ENCODE assay signal across 18 cellular contexts in genomic region chr11:121497176-121497995, GRCh38. TPM values are rescaled to one million over a fixed set of nuclear protein-coding genes. Genes with fewer than 3 reads are reported as not detected.
DNase-seq lines count a peak whose midpoint lies in the region; ATAC-seq and TF ChIP-seq lines count a peak whose summit lies in the region.
"Had no signal": no experiment of that assay in that cellular context is flagged by ENCODE, and none has a peak within 500 bp of the region (broad histone marks: within the 10 kb centered on the region; RNA-seq: fewer than 3 reads in every experiment).

No MANE protein-coding gene starts in this region.

- H3K4me3 ChIP-seq in CD4-positive, CD25-positive, alpha-beta regulatory T cell (ENCODE audit: low read depth, low read length), result no peak overlapping the region
- H3K4me3 ChIP-seq in GM23338 (no peak overlapping the region), lower lobe of right lung (no peak overlapping the region)
- H3K4me3 ChIP-seq: cardiac muscle cell, SJSA1, testis had no signal

- H2AFZ ChIP-seq in GM23338, result no peak overlapping the region

- no peak for DNase-seq in CD4-positive, CD25-positive, alpha-beta regulatory T cell
- peak; percentile 28 for DNase-seq in GM23338 (ENCODE audit: low spot score)
- no peak for DNase-seq in T-helper 17 cell
- no peak for DNase-seq in lower lobe of right lung
- no peak for DNase-seq in NCI-H2196 treated with DMSO at 0.1 percent for 48 hours (lab: John Stamatoyannopoulos, UW; ENCODE audit: unreplicated experiment)
- no peak for DNase-seq in NCI-H748 (lab: John Stamatoyannopoulos, UW; ENCODE audit: unreplicated experiment)
- DNase-seq in NCI-H1417 (lab: John Stamatoyannopoulos, UW), result no peak
- DNase-seq: activated CD8-positive, alpha-beta memory T cell treated with anti-CD3 and anti-CD28 coated beads, Interleukin-2, amount 10 ng/mL, durations not matched to agents 7 days and 5 days; Kasumi-1; NCI-H1048; NCI-H748 treated with DMSO at 0.1 percent for 48 hours; nucleus accumbens; testis had no signal

- no peaks in the 10 kb centered on the region for H3K27me3 Mint-ChIP-seq in CD4-positive, CD25-positive, alpha-beta regulatory T cell
- H3K27me3 Mint-ChIP-seq in GM23338 (ENCODE audit: insufficient read depth, low read depth, poor library complexity), result peaks cover 1% of the 10 kb centered on the region
- H3K27me3 Mint-ChIP-seq in T-helper 17 cell, result no peaks in the 10 kb centered on the region
- H3K27me3 Mint-ChIP-seq: activated CD8-positive, alpha-beta memory T cell treated with anti-CD3 and anti-CD28 coated beads, Interleukin-2, amount 10 ng/mL, durations not matched to agents 7 days and 5 days had no signal

- peaks cover 80% of the 10 kb centered on the region for H3K36me3 ChIP-seq in CD4-positive, CD25-positive, alpha-beta regulatory T cell (ENCODE audit: control insufficient read depth, insufficient read depth, low read length)
- H3K36me3 ChIP-seq in GM23338 (ENCODE audit: insufficient read depth), result peaks cover 25% of the 10 kb centered on the region
- H3K36me3 ChIP-seq in lower lobe of right lung, result peaks cover 11% of the 10 kb centered on the region
- H3K36me3 ChIP-seq: cardiac muscle cell, SJSA1 had no signal

- H3K9me3 ChIP-seq in CD4-positive, CD25-positive, alpha-beta regulatory T cell (ENCODE audit: control insufficient read depth in 2 of 2, low read length in 2 of 2), result no peaks in the 10 kb centered on the region
- H3K9me3 ChIP-seq in T-helper 17 cell (ENCODE audit: control insufficient read depth, low read length, poor library complexity, severe bottlenecking) (no peaks in the 10 kb centered on the region), lower lobe of right lung (no peaks in the 10 kb centered on the region)
- H3K9me3 ChIP-seq: SJSA1, testis had no signal

- H3K4me1 ChIP-seq in CD4-positive, CD25-positive, alpha-beta regulatory T cell (ENCODE audit: control insufficient read depth, insufficient read depth, low read length, poor library complexity, severe bottlenecking), result peaks cover 19% of the 10 kb centered on the region
- peaks cover 15% of the 10 kb centered on the region for H3K4me1 ChIP-seq in GM23338 (ENCODE audit: insufficient read depth)
- peaks cover 13% of the 10 kb centered on the region for H3K4me1 ChIP-seq in lower lobe of right lung
- H3K4me1 ChIP-seq: SJSA1 had no signal

- H3K4me3 Mint-ChIP-seq in CD4-positive, CD25-positive, alpha-beta regulatory T cell, result peak overlapping the region in 1 of 4 donors; percentile 57
- H3K4me3 Mint-ChIP-seq in GM23338 (no peak overlapping the region), T-helper 17 cell (no peak overlapping the region)
- H3K4me3 Mint-ChIP-seq: activated CD8-positive, alpha-beta memory T cell treated with anti-CD3 and anti-CD28 coated beads, Interleukin-2, amount 10 ng/mL, durations not matched to agents 7 days and 5 days had no signal

- 0 out of 2 replicates have a peak, but pooled peaks cover 11% of the 10 kb centered on the region for H3K9me2 ChIP-seq in GM23338 (ENCODE audit: insufficient read depth)

- intact Hi-C loops in lower lobe of right lung (cut with DNase I), result no loop called here

- H3K4me1 Mint-ChIP-seq in CD4-positive, CD25-positive, alpha-beta regulatory T cell, result peaks cover 18 to 71% (median 42%) of the 10 kb centered on the region in 4 donors
- peaks cover 27% of the 10 kb centered on the region for H3K4me1 Mint-ChIP-seq in GM23338
- peaks cover 35% of the 10 kb centered on the region for H3K4me1 Mint-ChIP-seq in T-helper 17 cell

- no peaks in the 10 kb centered on the region; the same call in 1 of the 2 replicates for H3K79me2 ChIP-seq in GM23338 (replicated peaks; ENCODE audit: insufficient read depth)

- ATAC-seq in CD4-positive, CD25-positive, alpha-beta regulatory T cell (ENCODE audit: low read depth in 2 of 2), result no peak
- ATAC-seq in GM23338 (peak; percentile 37; the same call in 2 of the 3 replicates), T-helper 17 cell (no peak), lower lobe of right lung (peak; percentile 82 to 87), HG03354 (IDR thresholded peaks at IDR 0.05; ENCODE audit: poor library complexity, severe bottlenecking, unreplicated experiment) (no peak)
- ATAC-seq: activated CD4-positive, CD25-positive, alpha-beta regulatory T cell treated with anti-CD3 and anti-CD28 coated beads, Interleukin-2, amount 50 U/mL, for 24 hours; activated CD8-positive, alpha-beta memory T cell treated with anti-CD3 and anti-CD28 coated beads, Interleukin-2, amount 10 ng/mL, durations not matched to agents 7 days and 5 days had no signal

- TF ChIP-seq CTCF in GM23338 (conservative IDR thresholded peaks at IDR 0.05; ENCODE audit: low read depth in 2 of 2), result no peak
- no peak for TF ChIP-seq CTCF in lower lobe of right lung (IDR thresholded peaks at IDR 0.05)

- peaks cover 0 to 3% (median 0%) of the 10 kb centered on the region in 7 donors for H3K9me3 Mint-ChIP-seq in CD4-positive, CD25-positive, alpha-beta regulatory T cell
- H3K9me3 Mint-ChIP-seq in GM23338, result peaks cover 3% of the 10 kb centered on the region; the same call in 2 of the 3 replicates

- peak overlapping the region in 2 of 3 donors; percentile 50 to 85 for H3K27ac Mint-ChIP-seq in CD4-positive, CD25-positive, alpha-beta regulatory T cell
- H3K27ac Mint-ChIP-seq in GM23338 (no peak overlapping the region), T-helper 17 cell (peak overlapping the region; percentile 32)
- H3K27ac Mint-ChIP-seq: activated CD8-positive, alpha-beta memory T cell treated with anti-CD3 and anti-CD28 coated beads, Interleukin-2, amount 10 ng/mL, durations not matched to agents 7 days and 5 days; activated T-helper 2 cell treated with anti-CD3 and anti-CD28 coated beads, Interferon-gamma antibody, Interleukin-2, Interleukin-4, amounts not matched to agents 10 μg/mL and 5 μg/mL and 100 μg/mL, durations not matched to agents 14 hours and 24 hours and 36 hours had no signal

- H3K27ac ChIP-seq in CD4-positive, CD25-positive, alpha-beta regulatory T cell (ENCODE audit: insufficient read depth, low read length, poor library complexity, severe bottlenecking), result no peak overlapping the region
- H3K27ac ChIP-seq in GM23338 (ENCODE audit: low read depth) (no peak overlapping the region), lower lobe of right lung (no peak overlapping the region)
- H3K27ac ChIP-seq: cardiac muscle cell, SJSA1, testis had no signal

- no peaks in the 10 kb centered on the region for H3F3A ChIP-seq in GM23338 (replicated peaks; ENCODE audit: low read depth)

- H3K4me2 ChIP-seq in GM23338, result no peak overlapping the region

- H4K20me1 ChIP-seq in GM23338 (replicated peaks; ENCODE audit: insufficient read depth), result no peaks in the 10 kb centered on the region; the same call in 1 of the 2 replicates

- peaks cover 64% of the 10 kb centered on the region for H3K36me3 Mint-ChIP-seq in CD4-positive, CD25-positive, alpha-beta regulatory T cell
- H3K36me3 Mint-ChIP-seq in GM23338 (ENCODE audit: low read depth), result peaks cover 66% of the 10 kb centered on the region
- H3K36me3 Mint-ChIP-seq in T-helper 17 cell (ENCODE audit: low read depth), result peaks cover 6% of the 10 kb centered on the region

- no peaks in the 10 kb centered on the region for H3K27me3 ChIP-seq in CD4-positive, CD25-positive, alpha-beta regulatory T cell (ENCODE audit: control insufficient read depth, insufficient read depth, low read length)
- H3K27me3 ChIP-seq in GM23338 (ENCODE audit: insufficient read depth) (no peaks in the 10 kb centered on the region), lower lobe of right lung (ENCODE audit: low read depth) (no peaks in the 10 kb centered on the region)
- H3K27me3 ChIP-seq: cardiac muscle cell, SJSA1, testis had no signal

TF ChIP-seq in GM23338, 12 proteins besides CTCF, POLR2A, EP300 and RAD21:
- TF ChIP-seq POLR2AphosphoS5 (IDR thresholded peaks at IDR 0.05; ENCODE audit: low read depth) (no peak), ZNF114 (CRISPR knock-in tag; IDR thresholded peaks at IDR 0.05) (no peak), JUNB (IDR thresholded peaks at IDR 0.05; ENCODE audit: unreplicated experiment) (no peak), EZH2 (IDR thresholded peaks at IDR 0.05; ENCODE audit: low read depth, unreplicated experiment) (no peak), NANOG (IDR thresholded peaks at IDR 0.05; ENCODE audit: borderline replicate concordance) (no peak), CREB1 (CRISPR knock-in tag; IDR thresholded peaks at IDR 0.05; ENCODE audit: low read depth) (no peak), ZNF331 (CRISPR knock-in tag; IDR thresholded peaks at IDR 0.05; ENCODE audit: low read depth) (no peak)

RNA-seq across cellular contexts. Expression of gene SORL1, which starts 45.3 kb away (rescaled TPM):
- 441 TPM for total RNA-seq in CD4-positive, CD25-positive, alpha-beta regulatory T cell
- polyA plus RNA-seq in CD4-positive, CD25-positive, alpha-beta regulatory T cell, result 100 to 1,000 TPM; 143 to 169 (median 162) TPM
- total RNA-seq in GM23338 (2014; rRNA removed; shearing (Covaris generic)), result 78.3 and 78.8 TPM in 2 replicates
- 20.1 and 23.0 TPM in 2 replicates for polyA plus RNA-seq in GM23338 (2016; fragmentation: Nextera tagmentation; extraction: Ambion mirVana)
- total RNA-seq in T-helper 17 cell (100 to 1,000 TPM; 273 to 331 TPM), lower lobe of right lung (74.0 TPM)

Comparison
In these comparisons a context has a peak if more than half of its experiments do, and no peak if none do; other contexts are left out.
1. ATAC-seq: peak in GM23338 (single experiment) and lower lobe of right lung (2 of 2); none in CD4-positive, CD25-positive, alpha-beta regulatory T cell (0 of 2), T-helper 17 cell (single experiment) and HG03354 (single experiment).